Comparison of ENCODE assay signal across 33 cellular contexts in genomic region chr6:77764364-77764763, GRCh38.
DNase-seq lines count a peak whose midpoint lies in the region; ATAC-seq, FAIRE-seq and TF ChIP-seq lines count a peak whose summit lies in the region.
"Had no signal": no experiment of that assay in that cellular context is flagged by ENCODE, and none has a peak within 500 bp of the region (broad histone marks: within the 10 kb centered on the region; RNA-seq: fewer than 3 reads in every experiment).

No MANE protein-coding gene starts in this region.

- H3K4me2 ChIP-seq in HepG2 (ENCODE audit: low read depth, low read length) = no peak overlapping the region
- H3K4me2 ChIP-seq: A549; BLaER1; BLaER1 treated with 17β-estradiol and CSF1 and Interleukin-3, amounts not matched to agents 10 nM and 100 nM had no signal

- FAIRE-seq in HepG2 (lab: Jason Lieb, UNC) = no peak
- FAIRE-seq: A204.1, A549, D721Med had no signal

- CTCF ChIA-PET in HepG2 (lab: Yijun Ruan, JAX; ENCODE audit: low intra/inter-chr PET ratio, low total read pairs) = no interaction called here

- ATAC-seq in HepG2 = no peak
- peak; percentile 64 for ATAC-seq in left lobe of liver
- ATAC-seq in right lobe of liver = peak; percentile 53 to 81 (median 64)
- no peak for ATAC-seq in upper lobe of left lung (ENCODE audit: low FRiP score in 2 of 2)
- ATAC-seq: A549; CD8-positive, alpha-beta T cell had no signal

- BruUV-seq in HepG2 (replicated peaks; lab: Mats Ljungman, UMichigan) = no TSS peak

- H3K79me2 ChIP-seq in HepG2 (ENCODE audit: insufficient read depth, low read length) = no peaks in the 10 kb centered on the region

- H4K20me1 ChIP-seq in HepG2 (ENCODE audit: insufficient read depth, low read length) = no peaks in the 10 kb centered on the region
- H4K20me1 ChIP-seq: BLaER1; BLaER1 treated with 17β-estradiol and CSF1 and Interleukin-3, amounts not matched to agents 10 nM and 100 nM had no signal

- DNase-seq in HepG2 (ENCODE audit: low spot score) (no peak), left lobe of liver (ENCODE audit: low spot score) (no peak), right lobe of liver (no peak), upper lobe of left lung (no peak), NCI-H1436 treated with DMSO at 0.1 percent for 48 hours (lab: John Stamatoyannopoulos, UW) (no peak)
- DNase-seq: 8988T; ACHN; AML-193; BE2C; C1 segment of cervical spinal cord; Caco-2; Calu3; CD4-positive, alpha-beta memory T cell; CD4-positive, alpha-beta T cell; CD4-positive, CD25-positive, alpha-beta regulatory T cell; CD8-positive, alpha-beta memory T cell; CD8-positive, alpha-beta T cell; COR-L47; DMS 273 treated with DMSO at 0.1 percent for 48 hours; DMS153; DMS53; DMS79; DMS79 treated with DMSO at 0.1 percent for 48 hours; DND-41; EL had no signal

- H3K27me3 ChIP-seq in liver (ENCODE audit: control insufficient read depth in 4 of 4, insufficient read depth in 4 of 4, low read length in 3 of 4) (no peaks in the 10 kb centered on the region), HepG2 (ENCODE audit: control insufficient read depth in 1 of 2, insufficient read depth in 2 of 2, low read length in 2 of 2) (no peaks in the 10 kb centered on the region), right lobe of liver (no peaks in the 10 kb centered on the region), upper lobe of left lung (no peaks in the 10 kb centered on the region)
- H3K27me3 ChIP-seq: BE2C; BLaER1; BLaER1 treated with 17β-estradiol and CSF1 and Interleukin-3, amounts not matched to agents 10 nM and 100 nM had no signal

- H3K9ac ChIP-seq in liver (ENCODE audit: low read depth in 1 of 2, low read length in 2 of 2) (no peak overlapping the region), HepG2 (ENCODE audit: insufficient read depth, low read depth, low read length) (no peak overlapping the region)
- H3K9ac ChIP-seq: BLaER1; BLaER1 treated with 17β-estradiol and CSF1 and Interleukin-3, amounts not matched to agents 10 nM and 100 nM had no signal

- no peaks in the 10 kb centered on the region for H3K36me3 ChIP-seq in liver (ENCODE audit: control insufficient read depth in 4 of 4, insufficient read depth in 3 of 4, low read depth in 1 of 4, low read length in 3 of 4)
- no peaks in the 10 kb centered on the region for H3K36me3 ChIP-seq in HepG2 (replicated peaks in 1 of 2; ENCODE audit: control insufficient read depth in 1 of 2, insufficient read depth in 2 of 2, low read length in 2 of 2)
- H3K36me3 ChIP-seq in right lobe of liver = no peaks in the 10 kb centered on the region
- no peaks in the 10 kb centered on the region for H3K36me3 ChIP-seq in upper lobe of left lung
- H3K36me3 ChIP-seq: BE2C; BLaER1; BLaER1 treated with 17β-estradiol and CSF1 and Interleukin-3, amounts not matched to agents 10 nM and 100 nM had no signal

- peak in 1 of 2 donors; percentile 7 for TF ChIP-seq RAD21 in liver (IDR thresholded peaks at IDR 0.05)
- TF ChIP-seq RAD21 in HepG2 (CRISPR knock-in tag; IDR thresholded peaks at IDR 0.05) = no peak

- 31% methylated on average over 1 of the region's 1 CpG for WGBS in liver
- 0% methylated on average over 1 of the region's 1 CpG for WGBS in HepG2 (ENCODE audit: low lambda C conversion rate)
- WGBS in right lobe of liver (ENCODE audit: insufficient coverage, low coverage, low lambda C conversion rate, missing lambda C conversion rate) = 14% methylated on average over 1 of the region's 1 CpG
- WGBS in upper lobe of left lung, 2 donors = 77 to 84% methylated on average over 1 of the region's 1 CpG

- H3K9me3 ChIP-seq in liver (ENCODE audit: control insufficient read depth in 4 of 4, low read length in 3 of 4) = no peaks in the 10 kb centered on the region
- H3K9me3 ChIP-seq in HepG2 (ENCODE audit: low read length) = no peaks in the 10 kb centered on the region
- H3K9me3 ChIP-seq in right lobe of liver = no peaks in the 10 kb centered on the region
- H3K9me3 ChIP-seq in upper lobe of left lung = no peaks in the 10 kb centered on the region
- H3K9me3 ChIP-seq: A549, BE2C, BLaER1, Caco-2 had no signal

- H3K4me1 ChIP-seq in liver (ENCODE audit: control insufficient read depth in 4 of 4, insufficient read depth in 4 of 4, low read length in 3 of 4) (peaks cover 1 to 15% (median 9%) of the 10 kb centered on the region in 4 donors), HepG2 (ENCODE audit: insufficient read depth, low read length) (no peaks in the 10 kb centered on the region), right lobe of liver (peaks cover 0 to 19% (median 0%) of the 10 kb centered on the region in 4 donors), upper lobe of left lung (no peaks in the 10 kb centered on the region)
- H3K4me1 ChIP-seq: A549; BE2C; BLaER1; BLaER1 treated with 17β-estradiol and CSF1 and Interleukin-3, amounts not matched to agents 10 nM and 100 nM; Caco-2 had no signal

- no peak for TF ChIP-seq EP300 in HepG2 (IDR thresholded peaks at IDR 0.05; ENCODE audit: low read depth in 2 of 2, low read length in 2 of 2)
- TF ChIP-seq EP300 in HepG2 (CRISPR knock-in tag; IDR thresholded peaks at IDR 0.05; ENCODE audit: borderline replicate concordance) = no peak
- TF ChIP-seq EP300 in upper lobe of left lung (IDR thresholded peaks at IDR 0.05) = no peak

- intact Hi-C loops in HepG2 (cut with micrococcal nuclease; ENCODE audit: unreplicated experiment) = no loop called here
- intact Hi-C loops in right lobe of liver (cut with DNase I) = no loop called here

- TF ChIP-seq CTCF in liver (IDR thresholded peaks at IDR 0.05; ENCODE audit: low read depth, low read length, missing input control) (no peak), HepG2 (CRISPR knock-in tag; IDR thresholded peaks at IDR 0.05) (no peak), right lobe of liver (IDR thresholded peaks at IDR 0.05) (no peak), upper lobe of left lung (IDR thresholded peaks at IDR 0.05) (no peak)

- H2AFZ ChIP-seq in HepG2 (ENCODE audit: low read length) = no peak overlapping the region

- POLR2A ChIA-PET in HepG2 (lab: Yijun Ruan, JAX) = no interaction called here

- H3K4me3 ChIP-seq in liver (ENCODE audit: low read depth in 1 of 3, low read length in 3 of 3) = no peak overlapping the region
- H3K4me3 ChIP-seq in HepG2 (replicated peaks in 1 of 3; ENCODE audit: insufficient read depth in 1 of 3, low read depth in 2 of 3, low read length in 3 of 3) = no peak overlapping the region
- H3K4me3 ChIP-seq in right lobe of liver = no peak overlapping the region
- H3K4me3 ChIP-seq in upper lobe of left lung = no peak overlapping the region
- H3K4me3 ChIP-seq: A549; BLaER1; BLaER1 treated with 17β-estradiol and CSF1 and Interleukin-3, amounts not matched to agents 10 nM and 100 nM had no signal

- no peak overlapping the region for H3K27ac ChIP-seq in liver (ENCODE audit: low read depth in 1 of 2, low read length in 2 of 2)
- no peak overlapping the region for H3K27ac ChIP-seq in HepG2 (ENCODE audit: extremely low read length, insufficient read depth, low read length)
- no peak overlapping the region for H3K27ac ChIP-seq in right lobe of liver
- H3K27ac ChIP-seq in upper lobe of left lung = no peak overlapping the region
- H3K27ac ChIP-seq: 22Rv1; A549; BLaER1; BLaER1 treated with 17β-estradiol and CSF1 and Interleukin-3, amounts not matched to agents 10 nM and 100 nM; C4-2B had no signal

- TF ChIP-seq POLR2A in HepG2 (IDR thresholded peaks at IDR 0.05; ENCODE audit: insufficient read depth in 1 of 2, low read depth in 2 of 2, low read length in 2 of 2) = no peak
- TF ChIP-seq POLR2A in right lobe of liver (IDR thresholded peaks at IDR 0.05) = no peak
- TF ChIP-seq POLR2A in upper lobe of left lung (IDR thresholded peaks at IDR 0.05) = no peak

- in situ Hi-C loops in HepG2 (cut with HindIII; ENCODE audit: extremely low pct_ligation_motif_present, low pct_unique_long_range_greater_than_20kb) = no loop called here

TF ChIP-seq in liver, 16 proteins besides CTCF, POLR2A, EP300 and RAD21 (continues in another document):
- TF ChIP-seq EGR1 (IDR thresholded peaks at IDR 0.05; ENCODE audit: low read depth in 2 of 2) (no peak), HNF4A (conservative IDR thresholded peaks at IDR 0.05) (peak; percentile 64 to 66), ZBTB33 (IDR thresholded peaks at IDR 0.05) (peak; percentile 13), HNF4G (IDR thresholded peaks at IDR 0.05) (peak; percentile 32), JUND (IDR thresholded peaks at IDR 0.05) (no peak)

TF ChIP-seq in HepG2, 621 proteins besides CTCF, POLR2A, EP300 and RAD21:
- TF ChIP-seq FLYWCH1 (CRISPR knock-in tag; IDR thresholded peaks at IDR 0.05) (no peak), PBX2 (CRISPR knock-in tag; IDR thresholded peaks at IDR 0.05) (no peak), NCOR1 (IDR thresholded peaks at IDR 0.05; ENCODE audit: borderline replicate concordance, low read length) (no peak)

Comparison
In these comparisons a context has a peak if more than half of its experiments do, and no peak if none do; other contexts are left out.
1. ATAC-seq: peak in left lobe of liver (single experiment) and right lobe of liver (4 of 4); none in HepG2 (single experiment) and upper lobe of left lung (0 of 2).